ENCODE assay signal across 20 cellular contexts in the genomic region with DNA sequence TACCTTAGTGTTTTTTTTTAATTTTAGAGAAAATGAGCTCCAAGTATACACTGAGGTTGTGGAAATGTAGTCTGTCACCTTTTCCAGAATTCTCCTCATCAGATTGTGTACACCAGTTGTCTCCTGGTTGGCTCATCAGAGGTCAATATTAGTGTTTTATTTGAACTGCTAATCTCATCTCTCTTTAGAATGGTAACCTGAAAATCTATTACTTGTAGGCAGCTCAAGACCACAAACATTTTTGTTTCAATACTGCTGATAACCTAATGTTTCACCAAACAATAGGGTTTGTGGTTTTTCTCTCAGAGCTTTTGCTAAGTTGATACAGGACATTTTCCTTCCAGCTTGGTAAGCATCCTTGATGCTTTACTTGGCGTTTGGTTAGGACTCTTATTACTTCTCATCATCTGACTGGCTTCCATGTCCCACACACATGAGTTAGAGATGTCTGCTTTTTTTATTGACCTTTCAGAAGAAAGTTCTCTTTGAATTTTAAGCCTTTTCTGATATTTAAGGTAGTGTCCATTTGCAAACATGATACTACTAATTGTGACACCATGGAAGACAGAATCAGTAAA.
"Had no signal": no experiment of that assay in that cellular context is flagged by ENCODE, and none has a peak within 500 bp of the region (broad histone marks: within the 10 kb centered on the region; RNA-seq: fewer than 3 reads in every experiment).

No MANE protein-coding gene starts in this region.

- H3K36me3 ChIP-seq: esophagus muscularis mucosa, stomach, vagina had no signal

- H3K9me3 Mint-ChIP-seq: mesothelial cell of epicardium, nephron progenitor cell had no signal

- H3K4me3 Mint-ChIP-seq: activated naive CD8-positive, alpha-beta T cell; mesothelial cell of epicardium; nephron progenitor cell had no signal

- H3K4me3 ChIP-seq: body of pancreas, esophagus muscularis mucosa, lung, stomach, vagina had no signal

- H3K36me3 Mint-ChIP-seq: activated naive CD8-positive, alpha-beta T cell had no signal

- H3K4me1 Mint-ChIP-seq: nephron progenitor cell had no signal

- DNase-seq: activated CD4-positive, alpha-beta T cell treated with anti-CD3 and anti-CD28 coated beads, Interleukin-2, amount 50 U/mL, for 1 hour; activated CD4-positive, CD25-positive, alpha-beta regulatory T cell; activated gamma-delta T cell; amygdala; body of pancreas; dermis blood vessel endothelial cell; effector memory CD4-positive, alpha-beta T cell; nephron progenitor cell; nucleus accumbens; retina; stimulated activated CD4-positive, alpha-beta T cell treated with anti-CD3 and anti-CD28 coated beads, Interleukin-2, amount 100 ng/mL, for 24 hours; stomach; T-helper 1 cell; T-helper 9 cell; trophoblast cell had no signal

- H3K9me3 ChIP-seq: body of pancreas, esophagus muscularis mucosa, stomach, vagina had no signal

- H3K27ac ChIP-seq: body of pancreas, esophagus muscularis mucosa, stomach, vagina had no signal

- H3K27me3 ChIP-seq: body of pancreas, esophagus muscularis mucosa, stomach, vagina had no signal

- H3K27ac Mint-ChIP-seq: activated naive CD8-positive, alpha-beta T cell; nephron progenitor cell had no signal

- ATAC-seq: body of pancreas had no signal

- H3K4me1 ChIP-seq: body of pancreas, esophagus muscularis mucosa, stomach, vagina had no signal
